In the genomic region with DNA sequence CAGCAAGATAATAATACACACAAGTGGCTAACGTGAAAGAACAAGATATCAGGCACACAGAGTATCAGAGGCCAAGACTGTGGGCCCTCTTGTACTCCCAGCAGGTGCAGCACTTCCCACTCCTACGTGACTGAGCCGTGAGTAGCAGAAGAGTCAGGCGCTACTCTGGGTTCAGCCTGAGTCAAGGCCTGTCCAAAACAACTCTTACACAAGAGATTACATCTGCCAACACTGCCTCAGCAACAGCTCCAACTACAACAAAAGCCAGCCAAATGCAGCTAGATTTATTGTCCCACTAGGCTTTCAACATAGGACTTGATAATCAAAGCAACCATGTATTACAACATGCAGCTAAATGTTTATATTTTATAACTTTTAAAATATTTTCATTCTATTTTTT, we compare ENCODE assay signal across 8 cellular contexts. TPM values are rescaled to one million over a fixed set of nuclear protein-coding genes. Genes with fewer than 3 reads are reported as not detected.
A peak's percentile ranks its signal among the peaks of the same experiment; 100 is the strongest.
DNase-seq lines count a peak whose midpoint lies in the region; ATAC-seq and TF ChIP-seq lines count a peak whose summit lies in the region.

No MANE protein-coding gene starts in this region.

- H3K9me3 Mint-ChIP-seq in immature natural killer cell, result no peaks in the 10 kb centered on the region

- H3K4me1 ChIP-seq in gastrocnemius medialis, result peaks cover 14 to 15% of the 10 kb centered on the region in 2 donors

- DNase-seq in HS-5 (ENCODE audit: low read depth), result peak; percentile 8
- peak; percentile 81 for DNase-seq in left ventricle myocardium superior
- peak; percentile 95 to 97 for DNase-seq in gastrocnemius medialis
- no peak for DNase-seq in NCI-H1436 treated with DMSO at 0.1 percent for 48 hours (lab: John Stamatoyannopoulos, UW)
- DNase-seq in stimulated activated naive CD8-positive, alpha-beta T cell treated with anti-CD3 and anti-CD28 coated beads, Interleukin-15, Interleukin-2, amounts not matched to agents 100 U/mL and 50 U/mL, for 24 hours, result no peak
- no peak for DNase-seq in immature natural killer cell
- no peak for DNase-seq in foreskin melanocyte

- H3K27ac Mint-ChIP-seq in immature natural killer cell, result no peak overlapping the region

- ATAC-seq in left ventricle myocardium superior (peak; percentile 100), gastrocnemius medialis (peak; percentile 99 to 100)
- ATAC-seq in stimulated activated naive CD8-positive, alpha-beta T cell treated with anti-CD3 and anti-CD28 coated beads, Interleukin-15, Interleukin-2, amounts not matched to agents 100 U/mL and 50 U/mL, for 24 hours, result no peak

- no peaks in the 10 kb centered on the region for H3K4me1 Mint-ChIP-seq in immature natural killer cell

- H3K27me3 Mint-ChIP-seq in immature natural killer cell (ENCODE audit: low read depth in 3 of 3), result no peaks in the 10 kb centered on the region

- in situ Hi-C loops in gastrocnemius medialis (cut with MboI; ENCODE audit: low sequenced_read_pairs in 4 of 4), result loop anchor here in 1 of 4 donors (10.0 kb wide), 1 partner anchor 81 kb away; no protein-coding TSS in a partner anchor

- no peak for TF ChIP-seq POLR2A in gastrocnemius medialis (IDR thresholded peaks at IDR 0.05)

- H3K36me3 ChIP-seq in gastrocnemius medialis, result peaks cover 0 to 68% of the 10 kb centered on the region in 2 donors

- no peaks in the 10 kb centered on the region for H3K9me3 ChIP-seq in gastrocnemius medialis

- peak in 1 of 5 experiments; percentile 12 for TF ChIP-seq CTCF in gastrocnemius medialis (IDR thresholded peaks at IDR 0.05 in 4 of 5, conservative IDR thresholded peaks at IDR 0.05 in 1 of 5)

- no peak overlapping the region for H3K4me3 ChIP-seq in gastrocnemius medialis

- no peak overlapping the region for H3K4me3 Mint-ChIP-seq in immature natural killer cell

- peaks cover 29 to 51% (median 40%) of the 10 kb centered on the region in 3 donors for H3K36me3 Mint-ChIP-seq in immature natural killer cell

- peak overlapping the region; percentile 68 for H3K27ac ChIP-seq in angular gyrus (ENCODE audit: low read depth, low read length)
- peak overlapping the region; percentile 79 to 88 (median 84) for H3K27ac ChIP-seq in gastrocnemius medialis

- H3K27me3 ChIP-seq in gastrocnemius medialis, result no peaks in the 10 kb centered on the region

- intact Hi-C loops in left ventricle myocardium superior (cut with micrococcal nuclease), result no loop called here
- intact Hi-C loops in gastrocnemius medialis (cut with DNase I; ENCODE audit: low total_unique reads), result loop anchor here (1.0 to 2.0 kb wide), 2 partner anchors 61 to 78 kb away; no protein-coding TSS in a partner anchor

RNA-seq across cellular contexts. Expression of gene ITSN2, which starts 56.2 kb away (rescaled TPM):
- total RNA-seq in left ventricle myocardium superior (52.7 TPM), gastrocnemius medialis (10 to 100 TPM; 33.9 to 66.7 (median 42.4) TPM)
- polyA plus RNA-seq in immature natural killer cell, result 10 to 100 TPM; 33.7 to 83.8 (median 35.6) TPM

Comparison
In these comparisons a context has a peak if more than half of its experiments do, and no peak if none do; other contexts are left out.
1. DNase-seq: peak in HS-5 (single experiment), left ventricle myocardium superior (single experiment) and gastrocnemius medialis (2 of 2); none in NCI-H1436 treated with DMSO at 0.1 percent for 48 hours (single experiment), stimulated activated naive CD8-positive, alpha-beta T cell treated with anti-CD3 and anti-CD28 coated beads, Interleukin-15, Interleukin-2, amounts not matched to agents 100 U/mL and 50 U/mL, for 24 hours (single experiment), immature natural killer cell (0 of 3) and foreskin melanocyte (single experiment).